ENCODE assay signal across 14 cellular contexts in the genomic region with DNA sequence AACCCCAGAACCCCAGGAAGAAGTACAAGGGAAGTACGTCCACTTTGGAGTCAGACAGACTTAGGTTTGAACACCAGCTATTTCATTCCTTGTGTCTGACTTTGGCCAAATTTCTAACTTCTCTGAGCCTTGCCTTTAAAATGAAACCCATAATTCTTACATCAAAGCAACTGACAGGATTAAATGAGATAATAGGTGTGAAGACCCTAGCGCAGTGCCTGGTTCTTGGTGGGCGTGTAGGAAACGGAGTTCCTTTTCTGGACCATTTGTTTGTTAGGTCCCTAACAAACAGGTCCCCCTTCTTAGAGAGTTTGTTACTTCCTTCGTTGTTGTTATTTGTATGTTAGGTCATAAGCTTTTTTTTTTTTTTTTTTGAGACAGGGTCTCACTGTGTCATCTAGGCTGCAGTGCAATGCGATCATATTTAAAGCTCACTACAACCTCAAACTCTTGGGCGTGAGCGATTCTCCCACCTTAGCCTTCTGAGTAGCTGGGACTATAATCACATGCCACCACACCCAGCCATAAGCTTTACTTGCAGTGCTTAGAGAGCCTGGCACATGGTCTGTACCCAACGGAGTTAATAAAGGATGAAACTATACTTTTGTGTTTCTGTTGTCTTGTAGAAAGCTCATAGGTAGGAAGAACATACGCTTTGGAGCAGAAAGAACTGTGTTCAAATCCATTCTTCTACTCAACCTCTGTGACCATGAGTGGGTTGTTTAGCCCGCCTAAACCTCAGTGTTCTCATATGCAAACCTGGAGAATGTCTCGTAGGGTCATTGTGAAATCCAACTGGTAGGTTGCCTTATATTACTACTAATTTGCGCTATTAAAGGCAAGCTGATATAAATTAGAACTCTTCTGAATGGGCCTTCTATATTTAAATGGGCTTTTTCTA. TPM values are rescaled to one million over a fixed set of nuclear protein-coding genes. Genes with fewer than 3 reads are reported as not detected.
A peak's percentile ranks its signal among the peaks of the same experiment; 100 is the strongest.
DNase-seq lines count a peak whose midpoint lies in the region; ATAC-seq, FAIRE-seq and TF ChIP-seq lines count a peak whose summit lies in the region.
"Had no signal": no experiment of that assay in that cellular context is flagged by ENCODE, and none has a peak within 500 bp of the region (broad histone marks: within the 10 kb centered on the region; RNA-seq: fewer than 3 reads in every experiment).

No MANE protein-coding gene starts in this region.

- H3K4me1 ChIP-seq in HepG2 (ENCODE audit: insufficient read depth, low read length) = peaks cover 15% of the 10 kb centered on the region
- peaks cover 0 to 15% (median 0%) of the 10 kb centered on the region in 4 donors for H3K4me1 ChIP-seq in right lobe of liver
- H3K4me1 ChIP-seq in muscle layer of duodenum (ENCODE audit: control insufficient read depth in 1 of 2, insufficient read depth in 2 of 2, low read length in 2 of 2) = peaks cover 0 to 4% of the 10 kb centered on the region in 2 donors
- peaks cover 26% of the 10 kb centered on the region for H3K4me1 ChIP-seq in vagina

- peaks cover 41% of the 10 kb centered on the region for H4K20me1 ChIP-seq in HepG2 (ENCODE audit: insufficient read depth, low read length)

- intact Hi-C loops in HepG2 (cut with micrococcal nuclease; ENCODE audit: unreplicated experiment) = no loop called here
- intact Hi-C loops in right lobe of liver (cut with DNase I) = no loop called here
- intact Hi-C loops in vagina (cut with DNase I) = loop anchor here (5.0 kb wide), 1 partner anchor 336 kb away; no protein-coding TSS in a partner anchor

- H3K9me3 ChIP-seq in HepG2 (ENCODE audit: low read length) (no peaks in the 10 kb centered on the region), right lobe of liver (no peaks in the 10 kb centered on the region), muscle layer of duodenum (ENCODE audit: control insufficient read depth in 1 of 2, low read length in 2 of 2) (no peaks in the 10 kb centered on the region), vagina (no peaks in the 10 kb centered on the region), MG63 (no peaks in the 10 kb centered on the region)

- TF ChIP-seq POLR2A in HepG2 (IDR thresholded peaks at IDR 0.05; ENCODE audit: insufficient read depth in 1 of 2, low read depth in 2 of 2, low read length in 2 of 2) (no peak), right lobe of liver (IDR thresholded peaks at IDR 0.05) (no peak), vagina (IDR thresholded peaks at IDR 0.05) (no peak)

- 97% methylated on average over 13 of the region's 13 CpGs for WGBS in HepG2 (ENCODE audit: low lambda C conversion rate)
- WGBS in right lobe of liver (ENCODE audit: insufficient coverage, low coverage, low lambda C conversion rate, missing lambda C conversion rate) = 85% methylated on average over 10 of the region's 13 CpGs

- ATAC-seq in HepG2 = no peak
- no peak for ATAC-seq in right lobe of liver
- ATAC-seq: activated T-helper 17 cell treated with anti-CD3 and anti-CD28 coated beads, Interleukin-2, amount 50 U/mL, for 72 hours had no signal

- peaks cover 63 to 99% of the 10 kb centered on the region in 2 experiments for H3K36me3 ChIP-seq in HepG2 (replicated peaks in 1 of 2; ENCODE audit: control insufficient read depth in 1 of 2, insufficient read depth in 2 of 2, low read length in 2 of 2)
- peaks cover 0 to 66% (median 26%) of the 10 kb centered on the region in 4 donors for H3K36me3 ChIP-seq in right lobe of liver
- H3K36me3 ChIP-seq in muscle layer of duodenum (ENCODE audit: control insufficient read depth in 1 of 2, insufficient read depth in 2 of 2, low read length in 2 of 2) = peaks cover 48 to 60% of the 10 kb centered on the region in 2 donors
- peaks cover 0 to 44% of the 10 kb centered on the region in 2 donors for H3K36me3 ChIP-seq in vagina
- peaks cover 84% of the 10 kb centered on the region for H3K36me3 ChIP-seq in MG63

- H3K4me3 ChIP-seq in HepG2 (replicated peaks in 1 of 3; ENCODE audit: insufficient read depth in 1 of 3, low read depth in 2 of 3, low read length in 3 of 3) = no peak overlapping the region
- no peak overlapping the region for H3K4me3 ChIP-seq in right lobe of liver
- H3K4me3 ChIP-seq in coronary artery = no peak overlapping the region
- no peak overlapping the region for H3K4me3 ChIP-seq in muscle layer of duodenum (ENCODE audit: low read depth in 1 of 2, low read length in 2 of 2)
- H3K4me3 ChIP-seq in vagina = no peak overlapping the region
- H3K4me3 ChIP-seq in MG63 = no peak overlapping the region

- H3K9ac ChIP-seq in HepG2 (ENCODE audit: insufficient read depth, low read depth, low read length) = no peak overlapping the region

- H3K27me3 ChIP-seq in HepG2 (ENCODE audit: control insufficient read depth in 1 of 2, insufficient read depth in 2 of 2, low read length in 2 of 2) = no peaks in the 10 kb centered on the region
- H3K27me3 ChIP-seq in right lobe of liver = no peaks in the 10 kb centered on the region
- no peaks in the 10 kb centered on the region for H3K27me3 ChIP-seq in muscle layer of duodenum (ENCODE audit: low read depth, low read length)
- no peaks in the 10 kb centered on the region for H3K27me3 ChIP-seq in vagina
- H3K27me3 ChIP-seq in MG63 = no peaks in the 10 kb centered on the region

- in situ Hi-C loops in HepG2 (cut with HindIII; ENCODE audit: extremely low pct_ligation_motif_present, low pct_unique_long_range_greater_than_20kb) = no loop called here

- peak overlapping the region; percentile 28 for H3K27ac ChIP-seq in HepG2 (ENCODE audit: extremely low read length, insufficient read depth, low read length)
- no peak overlapping the region for H3K27ac ChIP-seq in right lobe of liver
- H3K27ac ChIP-seq in coronary artery = peak overlapping the region; percentile 6 to 68
- peak overlapping the region; percentile 24 for H3K27ac ChIP-seq in muscle layer of duodenum (ENCODE audit: low read length)
- peak overlapping the region; percentile 47 for H3K27ac ChIP-seq in vagina

- TF ChIP-seq EP300 in HepG2 (IDR thresholded peaks at IDR 0.05; ENCODE audit: low read depth in 2 of 2, low read length in 2 of 2) (no peak), HepG2 (CRISPR knock-in tag; IDR thresholded peaks at IDR 0.05; ENCODE audit: borderline replicate concordance) (no peak)

- TF ChIP-seq CTCF in HepG2 (CRISPR knock-in tag; IDR thresholded peaks at IDR 0.05) (no peak), right lobe of liver (IDR thresholded peaks at IDR 0.05) (no peak), coronary artery (IDR thresholded peaks at IDR 0.05) (no peak), vagina (IDR thresholded peaks at IDR 0.05) (no peak)

- DNase-seq in HepG2 (ENCODE audit: low spot score) = no peak
- no peak for DNase-seq in right lobe of liver
- DNase-seq in coronary artery (ENCODE audit: low spot score) = no peak
- DNase-seq in vagina (ENCODE audit: extremely low spot score in 2 of 2) = no peak
- no peak for DNase-seq in AG08395 (ENCODE audit: low spot score)
- DNase-seq in iPS-NIHi11 (ENCODE audit: low spot score) = no peak
- DNase-seq in MG63 = no peak
- DNase-seq: activated CD4-positive, alpha-beta memory T cell treated with anti-CD3 and anti-CD28 coated beads, Interleukin-2, amount 10 ng/mL, durations not matched to agents 7 days and 5 days; Calu3; kidney; NCI-H1092; stimulated activated naive CD4-positive, alpha-beta T cell had no signal

- H3K4me2 ChIP-seq in HepG2 (ENCODE audit: low read depth, low read length) = no peak overlapping the region

- no TSS peak for BruUV-seq in HepG2 (replicated peaks; lab: Mats Ljungman, UMichigan)

- FAIRE-seq in HepG2 (lab: Jason Lieb, UNC) = no peak
- FAIRE-seq: kidney had no signal

- TF ChIP-seq RAD21 in HepG2 (CRISPR knock-in tag; IDR thresholded peaks at IDR 0.05) = no peak

- POLR2A ChIA-PET in HepG2 (lab: Yijun Ruan, JAX) = interaction anchor here (0.7 kb wide), 1 partner anchor 10 kb away, joined by 3 read pairs; no protein-coding TSS in a partner anchor

- CTCF ChIA-PET in HepG2 (lab: Yijun Ruan, JAX; ENCODE audit: low intra/inter-chr PET ratio, low total read pairs) = interaction anchor here (1.6 to 3.8 kb wide), 2 partner anchors 9 to 333 kb away, joined by 5 to 40 read pairs; no protein-coding TSS in a partner anchor

- H3K79me2 ChIP-seq in HepG2 (ENCODE audit: insufficient read depth, low read length) = peaks cover 41% of the 10 kb centered on the region

- H2AFZ ChIP-seq in HepG2 (ENCODE audit: low read length) = no peak overlapping the region

RNA-seq across cellular contexts. Expression of a gene that starts 21.8 kb away (rescaled TPM):
- total RNA-seq in HepG2 (2016; rRNA removed; fragmentation: Illumina TruSeq; extraction: Trizol) = 5.5 and 6.1 TPM in 2 replicates
- total RNA-seq in HepG2 (2016; cell fraction: cytosol; rRNA removed; fragmentation: Illumina TruSeq; extraction: Trizol; ENCODE audit: low read depth) = 3.0 TPM in 2 replicates
- total RNA-seq in HepG2 (2016; cell fraction: insoluble cytoplasmic fraction; rRNA removed; fragmentation: Illumina TruSeq; extraction: Trizol) = 5.5 TPM in 2 replicates
- 3.6 and 4.2 TPM in 2 replicates for total RNA-seq in HepG2 (2016; cell fraction: membrane; rRNA removed; fragmentation: Illumina TruSeq; extraction: Trizol)
- total RNA-seq in HepG2 (2016; cell fraction: nucleus; rRNA removed; fragmentation: Illumina TruSeq; extraction: Trizol) = 5.8 and 6.6 TPM in 2 replicates
- polyA plus RNA-seq in HepG2 (2011; rRNA removed) = 2.6 and 3.1 TPM in 2 replicates
- polyA plus RNA-seq in HepG2 (2011; cell fraction: cytosol; rRNA removed) = 2.7 and 3.2 TPM in 2 replicates
- 4.4 and 5.1 TPM in 2 replicates for polyA plus RNA-seq in HepG2 (2011; cell fraction: nucleus; rRNA removed)
- 4.1 and 4.8 TPM in 2 replicates for polyA plus RNA-seq in HepG2 (2012)
- polyA plus RNA-seq in HepG2 (2016; cell fraction: cytosol; fragmentation: Illumina TruSeq; extraction: Trizol; ENCODE audit: low read depth) = 1.9 and 2.2 TPM in 2 replicates
- 5.6 and 6.7 TPM in 2 replicates for polyA plus RNA-seq in HepG2 (2016; cell fraction: insoluble cytoplasmic fraction; fragmentation: Illumina TruSeq; extraction: Trizol; ENCODE audit: low read depth)
- polyA plus RNA-seq in HepG2 (2016; cell fraction: membrane; fragmentation: Illumina TruSeq; extraction: Trizol; ENCODE audit: low read depth) = 3.7 and 4.5 TPM in 2 replicates
- polyA plus RNA-seq in HepG2 (2016; cell fraction: nucleus; fragmentation: Illumina TruSeq; extraction: Trizol; ENCODE audit: insufficient read depth, low read depth) = 5.9 and 6.7 TPM in 2 replicates
- 0.77 and 2.5 TPM in 2 replicates for polyA minus RNA-seq in HepG2 (2011; rRNA and poly(A)+ RNA removed; ENCODE audit: low replicate concordance)
- polyA minus RNA-seq in HepG2 (2011; cell fraction: cytosol; rRNA and poly(A)+ RNA removed) = 0.62 and 1.6 TPM in 2 replicates
- 7.2 and 10.6 TPM in 2 replicates for polyA minus RNA-seq in HepG2 (2011; cell fraction: nucleus; rRNA and poly(A)+ RNA removed)
- 1 to 10 TPM; 1.1 to 5.2 (median 2.2) TPM for total RNA-seq in right lobe of liver
- 1.5 TPM for total RNA-seq in vagina
- total RNA-seq in MG63 (2014; rRNA removed; shearing (Covaris generic); ENCODE audit: low replicate concordance) = 0.63 TPM in 1 of 2 replicates, not detected in the other

RNA-seq across cellular contexts. Expression of a gene that starts 22.0 kb away (rescaled TPM):
- 284 and 587 TPM in 2 replicates for total RNA-seq in HepG2 (2016; rRNA removed; fragmentation: Illumina TruSeq; extraction: Trizol)
- total RNA-seq in HepG2 (2016; cell fraction: cytosol; rRNA removed; fragmentation: Illumina TruSeq; extraction: Trizol; ENCODE audit: low read depth) = 65.3 and 71.8 TPM in 2 replicates
- total RNA-seq in HepG2 (2016; cell fraction: insoluble cytoplasmic fraction; rRNA removed; fragmentation: Illumina TruSeq; extraction: Trizol) = 271 and 578 TPM in 2 replicates
- 95.8 and 99.1 TPM in 2 replicates for total RNA-seq in HepG2 (2016; cell fraction: membrane; rRNA removed; fragmentation: Illumina TruSeq; extraction: Trizol)
- total RNA-seq in HepG2 (2016; cell fraction: nucleus; rRNA removed; fragmentation: Illumina TruSeq; extraction: Trizol) = 514 and 600 TPM in 2 replicates
- polyA plus RNA-seq in HepG2 (2011; rRNA removed) = 1,560 and 1,818 TPM in 2 replicates
- 1,385 TPM in 2 replicates for polyA plus RNA-seq in HepG2 (2011; cell fraction: cytosol; rRNA removed)
- polyA plus RNA-seq in HepG2 (2011; cell fraction: nucleus; rRNA removed) = 528 and 556 TPM in 2 replicates
- 566 and 592 TPM in 2 replicates for polyA plus RNA-seq in HepG2 (2012)
- polyA plus RNA-seq in HepG2 (2016; cell fraction: cytosol; fragmentation: Illumina TruSeq; extraction: Trizol; ENCODE audit: low read depth) = 52.7 and 53.5 TPM in 2 replicates
- 324 and 345 TPM in 2 replicates for polyA plus RNA-seq in HepG2 (2016; cell fraction: insoluble cytoplasmic fraction; fragmentation: Illumina TruSeq; extraction: Trizol; ENCODE audit: low read depth)
- polyA plus RNA-seq in HepG2 (2016; cell fraction: membrane; fragmentation: Illumina TruSeq; extraction: Trizol; ENCODE audit: low read depth) = 79.9 and 84.4 TPM in 2 replicates
- 808 and 883 TPM in 2 replicates for polyA plus RNA-seq in HepG2 (2016; cell fraction: nucleus; fragmentation: Illumina TruSeq; extraction: Trizol; ENCODE audit: insufficient read depth, low read depth)
- 817 and 1,556 TPM in 2 replicates for polyA minus RNA-seq in HepG2 (2011; rRNA and poly(A)+ RNA removed; ENCODE audit: low replicate concordance)
- polyA minus RNA-seq in HepG2 (2011; cell fraction: cytosol; rRNA and poly(A)+ RNA removed) = 735 and 849 TPM in 2 replicates
- 241 and 296 TPM in 2 replicates for polyA minus RNA-seq in HepG2 (2011; cell fraction: nucleus; rRNA and poly(A)+ RNA removed)
- total RNA-seq in right lobe of liver = 100 to 1,000 TPM in 5 of 6 experiments, 10 to 100 TPM in 1; 91.7 to 188 (median 148) TPM
- 103 TPM for total RNA-seq in vagina
- total RNA-seq in MG63 (2014; rRNA removed; shearing (Covaris generic); ENCODE audit: low replicate concordance) = 359 and 488 TPM in 2 replicates

Comparison
In these comparisons a context has a peak if more than half of its experiments do, and no peak if none do; other contexts are left out.
1. H3K27ac ChIP-seq: peak in HepG2 (single experiment), coronary artery (2 of 2), muscle layer of duodenum (single experiment) and vagina (single experiment); none in right lobe of liver (0 of 3).